1 cellular context compared by ENCODE assay signal in genomic region chr13:29801737-29802305, GRCh38.
TF ChIP-seq lines count a peak whose summit lies in the region.

No MANE protein-coding gene starts in this region.

TF ChIP-seq in H1, 55 proteins besides CTCF, POLR2A, EP300 and RAD21:
- no peak for TF ChIP-seq SUZ12 (IDR thresholded peaks at IDR 0.05; ENCODE audit: low read length)
- TF ChIP-seq BCL11A (IDR thresholded peaks at IDR 0.05; ENCODE audit: low read depth in 2 of 2, low read length in 2 of 2) = no peak
